ENCODE assay signal across 26 cellular contexts in the genomic region with DNA sequence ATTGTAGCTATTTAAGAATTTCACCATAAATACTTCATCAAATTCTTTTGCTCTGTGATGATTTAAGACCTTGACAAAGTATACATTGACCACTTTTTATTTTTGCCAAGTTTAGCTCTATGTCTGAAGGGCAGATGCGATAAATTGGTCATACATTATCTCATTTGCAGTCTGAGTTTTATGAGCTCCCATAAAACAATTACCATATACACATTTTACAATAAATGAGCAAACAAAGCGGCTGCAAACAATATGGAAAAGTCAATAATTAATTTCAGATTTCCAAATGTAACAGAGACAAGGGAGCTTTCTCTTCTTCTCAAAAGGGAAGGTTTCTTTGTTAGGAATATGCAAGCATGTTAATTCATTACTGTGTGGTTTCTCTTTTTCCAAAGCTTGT. TPM values are rescaled to one million over a fixed set of nuclear protein-coding genes. Genes with fewer than 3 reads are reported as not detected.
"Had no signal": no experiment of that assay in that cellular context is flagged by ENCODE, and none has a peak within 500 bp of the region (broad histone marks: within the 10 kb centered on the region; RNA-seq: fewer than 3 reads in every experiment).

No MANE protein-coding gene starts in this region.

- H2AFZ ChIP-seq: neural progenitor cell had no signal

- H3K4me1 ChIP-seq: heart left ventricle, neural progenitor cell had no signal

- H3K27me3 ChIP-seq: heart left ventricle, neural progenitor cell, ovary had no signal

- H3K27ac ChIP-seq: dorsolateral prefrontal cortex, heart left ventricle, neural progenitor cell, ovary had no signal

- H3K9me3 ChIP-seq: ovary had no signal

- H3K4me2 ChIP-seq: neural progenitor cell had no signal

- H3K4me3 ChIP-seq: dorsolateral prefrontal cortex, heart left ventricle, neural progenitor cell, ovary had no signal

- H3K36me3 ChIP-seq: heart left ventricle, neural progenitor cell, ovary had no signal

- DNase-seq: cortex of kidney; dorsolateral prefrontal cortex; effector CD8-positive, alpha-beta T cell; heart left ventricle; hypothalamus; kidney glomerular epithelial cell; mammary epithelial cell; natural killer cell; nucleus accumbens; ovary; right cardiac atrium; small intestine; stimulated activated CD4-positive, alpha-beta T cell treated with anti-CD3 and anti-CD28 coated beads, Interleukin-12 subunit alpha, Interleukin-12 subunit beta, amount 100 ng/mL, for 4 hours; stimulated activated naive CD4-positive, alpha-beta T cell treated with Interleukin-2 at 50 U/mL for 16 hours; trophoblast cell had no signal

RNA-seq across cellular contexts. Expression of a gene that starts 6.8 kb away (rescaled TPM):
- total RNA-seq: dorsolateral prefrontal cortex, esophagus mucosa, fibroblast of lung, frontal cortex, glomerular endothelial cell, heart left ventricle, left lobe of liver, lower leg skin, mammary epithelial cell, mucosa of gallbladder, myocyte, natural killer cell, ovary, posterior vena cava, right cardiac atrium, urinary bladder had no signal
- polyA plus RNA-seq: fibroblast of lung, heart left ventricle, mammary epithelial cell, ovary, right cardiac atrium, small intestine, urinary bladder had no signal
